17 cellular contexts compared by ENCODE assay signal in the genomic region with DNA sequence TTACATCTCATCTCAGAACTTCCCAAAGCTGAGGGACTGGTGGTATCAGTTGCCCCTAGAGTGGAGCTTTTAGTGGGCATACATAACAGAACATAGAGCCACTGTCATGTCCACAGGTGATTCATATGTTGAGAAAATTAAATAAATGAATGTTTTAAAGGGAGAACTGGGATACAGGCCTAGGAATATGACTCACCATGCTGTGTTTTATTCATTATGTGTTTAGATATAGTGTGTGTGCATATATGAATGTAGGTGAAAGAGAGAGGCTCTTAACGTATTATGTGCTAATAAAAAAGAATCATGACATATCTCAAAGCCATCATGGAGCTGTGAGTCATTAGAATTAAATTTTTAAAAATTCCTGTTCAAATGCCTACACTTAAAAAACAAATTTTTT.
DNase-seq lines count a peak whose midpoint lies in the region; ATAC-seq and TF ChIP-seq lines count a peak whose summit lies in the region.
"Had no signal": no experiment of that assay in that cellular context is flagged by ENCODE, and none has a peak within 500 bp of the region (broad histone marks: within the 10 kb centered on the region; RNA-seq: fewer than 3 reads in every experiment).

No MANE protein-coding gene starts in this region.

- H3K27ac ChIP-seq in PC-3 (ENCODE audit: low read length) (peak overlapping the region; percentile 6; the same call in 1 of the 2 replicates), esophagus muscularis mucosa (replicated peaks in 1 of 4) (peak overlapping the region in 3 of 4 donors; percentile 19 to 59 (median 55)), neuronal stem cell (replicated peaks; ENCODE audit: low read length) (no peak overlapping the region)
- H3K27ac ChIP-seq: RWPE1 had no signal

- H3K79me1 ChIP-seq in neuronal stem cell (ENCODE audit: low read depth, low read length) = no peaks in the 10 kb centered on the region

- intact Hi-C loops in PC-3 (cut with micrococcal nuclease) (no loop called here), esophagus muscularis mucosa (cut with DNase I) (no loop called here)

- H3K9me2 ChIP-seq in PC-3 (replicated peaks; ENCODE audit: low read length) = no peaks in the 10 kb centered on the region

- no peaks in the 10 kb centered on the region for H3K9me3 ChIP-seq in PC-3 (ENCODE audit: low read length)
- H3K9me3 ChIP-seq in esophagus muscularis mucosa = no peaks in the 10 kb centered on the region
- H3K9me3 ChIP-seq in neuronal stem cell (replicated peaks in 1 of 2; ENCODE audit: control insufficient read depth in 2 of 2, insufficient read depth in 1 of 2, low read depth in 1 of 2, low read length in 2 of 2) = no peaks in the 10 kb centered on the region
- H3K9me3 ChIP-seq: HAP-1 had no signal

- no peak overlapping the region for H3K14ac ChIP-seq in neuronal stem cell (ENCODE audit: low read length)

- no TSS peak for BruUV-seq in PC-3 (replicated peaks; lab: Mats Ljungman, UMichigan)

- H3K36me3 ChIP-seq in PC-3 (ENCODE audit: low read depth, low read length) (no peaks in the 10 kb centered on the region), esophagus muscularis mucosa (no peaks in the 10 kb centered on the region), neuronal stem cell (replicated peaks in 1 of 2; ENCODE audit: control insufficient read depth in 2 of 2, insufficient read depth in 2 of 2, low read length in 2 of 2) (no peaks in the 10 kb centered on the region)
- H3K36me3 ChIP-seq: HAP-1 had no signal

- no peak overlapping the region for H2AFZ ChIP-seq in PC-3 (ENCODE audit: low read length)
- H2AFZ ChIP-seq in neuronal stem cell (ENCODE audit: low read length) = no peak overlapping the region

- DNase-seq in HCEC 1CT (peak; percentile 65), PC-3 (peak; percentile 41), esophagus muscularis mucosa (ENCODE audit: extremely low spot score) (no peak), neuronal stem cell (ENCODE audit: low spot score) (no peak), nucleus accumbens (lab: John Stamatoyannopoulos, UW) (no peak), GM10248 (ENCODE audit: extremely low spot score) (no peak)
- DNase-seq: ACHN; C1 segment of cervical spinal cord; CD8-positive, alpha-beta memory T cell; NCI-H1105 treated with DMSO at 0.1 percent for 48 hours; NCI-H1694; NCI-H2081 treated with DMSO at 0.1 percent for 48 hours; NCI-H510A; NCI-H82 had no signal

- no peak overlapping the region for H4K91ac ChIP-seq in neuronal stem cell (ENCODE audit: low read depth, low read length, poor library complexity)

- TF ChIP-seq EP300 in esophagus muscularis mucosa (IDR thresholded peaks at IDR 0.05) = no peak

- H2BK12ac ChIP-seq in neuronal stem cell (ENCODE audit: low read length) = no peak overlapping the region

- no peak overlapping the region for H3K4ac ChIP-seq in neuronal stem cell (ENCODE audit: low read length)

- H3K4me1 ChIP-seq in PC-3 (ENCODE audit: insufficient read depth, low read length) (peaks cover 5% of the 10 kb centered on the region; the same call in 1 of the 2 replicates), esophagus muscularis mucosa (peaks cover 0 to 62% (median 44%) of the 10 kb centered on the region in 4 donors), neuronal stem cell (ENCODE audit: control insufficient read depth in 2 of 2, insufficient read depth in 1 of 2, low read depth in 1 of 2, low read length in 2 of 2) (no peaks in the 10 kb centered on the region)
- H3K4me1 ChIP-seq: HAP-1 had no signal

- ATAC-seq in PC-3 = peak; percentile 84
- no peak for ATAC-seq in HG03460 (IDR thresholded peaks at IDR 0.05; ENCODE audit: unreplicated experiment)

- no peak overlapping the region for H3K18ac ChIP-seq in neuronal stem cell (ENCODE audit: low read length)

- H3K23ac ChIP-seq in neuronal stem cell (ENCODE audit: low read depth, low read length, poor library complexity) = no peak overlapping the region

- no peak overlapping the region for H2AK5ac ChIP-seq in neuronal stem cell (ENCODE audit: low read depth, low read length)

- H3K9ac ChIP-seq in PC-3 (ENCODE audit: low read length) (no peak overlapping the region), neuronal stem cell (ENCODE audit: low read depth, low read length, poor library complexity) (no peak overlapping the region)

- H3K27me3 ChIP-seq in PC-3 (ENCODE audit: low read length) (no peaks in the 10 kb centered on the region), esophagus muscularis mucosa (no peaks in the 10 kb centered on the region), neuronal stem cell (ENCODE audit: control insufficient read depth in 3 of 3, insufficient read depth in 3 of 3, low read depth in 1 of 3, low read length in 3 of 3) (no peaks in the 10 kb centered on the region)

- no peak for TF ChIP-seq POLR2A in esophagus muscularis mucosa (IDR thresholded peaks at IDR 0.05; ENCODE audit: low read depth)

- H3K4me2 ChIP-seq in PC-3 (ENCODE audit: low read length) (no peak overlapping the region), neuronal stem cell (ENCODE audit: insufficient read depth, low read length, poor library complexity, severe bottlenecking) (no peak overlapping the region)

- no peaks in the 10 kb centered on the region for H3K79me2 ChIP-seq in PC-3 (ENCODE audit: low read length)

- H4K8ac ChIP-seq in neuronal stem cell (ENCODE audit: low read depth, low read length) = no peak overlapping the region

- no peaks in the 10 kb centered on the region for H4K20me1 ChIP-seq in PC-3 (ENCODE audit: low read length)

- no peaks in the 10 kb centered on the region for H3F3A ChIP-seq in PC-3 (ENCODE audit: low read length, unreplicated experiment)

- no peak overlapping the region for H3K4me3 ChIP-seq in PC-3 (ENCODE audit: low read length)
- H3K4me3 ChIP-seq in esophagus muscularis mucosa = no peak overlapping the region
- no peak overlapping the region for H3K4me3 ChIP-seq in neuronal stem cell (ENCODE audit: low read length in 2 of 2)
- H3K4me3 ChIP-seq: HAP-1 had no signal

- WGBS in esophagus muscularis mucosa = 56% methylated on average over 1 of the region's 1 CpG
- no CpG with 5 or more reads among the region's 1 CpG for WGBS in neuronal stem cell (ENCODE audit: extremely low coverage in 2 of 2, insufficient read length in 2 of 2, insufficient replicate concordance in 1 of 2), 2 donors

- POLR2A ChIA-PET in PC-3 (lab: Charles Lee; ENCODE audit: unreplicated experiment) (interaction anchor here (0.5 kb wide), 1 partner anchor 17 kb away, joined by 3 read pairs; no protein-coding TSS in a partner anchor), GM10248 (lab: Yijun Ruan, JAX) (no interaction called here)

- TF ChIP-seq CTCF in PC-3 (conservative IDR thresholded peaks at IDR 0.05; ENCODE audit: low read depth, low read length) = no peak
- no peak for TF ChIP-seq CTCF in esophagus muscularis mucosa (IDR thresholded peaks at IDR 0.05)
- TF ChIP-seq CTCF in GM10248 (IDR thresholded peaks at IDR 0.05; ENCODE audit: control extremely low read depth, extremely low read depth, low read depth, missing control alignments) = no peak

- H2BK5ac ChIP-seq in neuronal stem cell (ENCODE audit: low read length) = no peak overlapping the region

- no peak overlapping the region for H2BK120ac ChIP-seq in neuronal stem cell (ENCODE audit: low read depth, low read length)

- CTCF ChIA-PET in PC-3 (lab: Charles Lee) (no interaction called here), GM10248 (lab: Yijun Ruan, JAX) (interaction anchor here (1.2 to 2.3 kb wide), 4 partner anchors 10 to 18 kb away, joined by 3 to 6 read pairs (median 5); no protein-coding TSS in a partner anchor)

- H2BK15ac ChIP-seq in neuronal stem cell (ENCODE audit: low read length) = no peak overlapping the region

Comparison
In these comparisons a context has a peak if more than half of its experiments do, and no peak if none do; other contexts are left out.
1. DNase-seq: peak in HCEC 1CT (single experiment) and PC-3 (single experiment); none in esophagus muscularis mucosa (single experiment), neuronal stem cell (single experiment), nucleus accumbens (0 of 56) and GM10248 (single experiment).